ENCODE assay signal across 10 cellular contexts in genomic region chr2:195580156-195580555, GRCh38.
DNase-seq lines count a peak whose midpoint lies in the region; ATAC-seq and TF ChIP-seq lines count a peak whose summit lies in the region.
"Had no signal": no experiment of that assay in that cellular context is flagged by ENCODE, and none has a peak within 500 bp of the region (broad histone marks: within the 10 kb centered on the region; RNA-seq: fewer than 3 reads in every experiment).

No MANE protein-coding gene starts in this region.

- peak; percentile 68 for ATAC-seq in GM18502 (IDR thresholded peaks at IDR 0.05; ENCODE audit: poor library complexity, unreplicated experiment)
- peak; percentile 61 for ATAC-seq in HG02588 (IDR thresholded peaks at IDR 0.05; ENCODE audit: unreplicated experiment)
- peak in 3 of 4 donors; percentile 20 to 49 (median 40) for ATAC-seq in right lobe of liver
- ATAC-seq: body of pancreas had no signal

- intact Hi-C loops in right lobe of liver (cut with DNase I) = loop anchor here in 1 of 2 donors (10.0 kb wide), 1 partner anchor 65 kb away; no protein-coding TSS in a partner anchor

- H3K4me1 ChIP-seq in right lobe of liver = no peaks in the 10 kb centered on the region

- 27% methylated on average over 2 of the region's 2 CpGs for WGBS in right lobe of liver (ENCODE audit: insufficient coverage, low coverage, low lambda C conversion rate, missing lambda C conversion rate)

- H3K27ac ChIP-seq in right lobe of liver = no peak overlapping the region
- H3K27ac ChIP-seq: body of pancreas, suprapubic skin had no signal

- no peaks in the 10 kb centered on the region for H3K27me3 ChIP-seq in right lobe of liver
- H3K27me3 ChIP-seq: body of pancreas, suprapubic skin had no signal

- no peak overlapping the region for H3K4me3 ChIP-seq in right lobe of liver
- H3K4me3 ChIP-seq: body of pancreas, suprapubic skin had no signal

- H3K9me3 ChIP-seq in right lobe of liver = no peaks in the 10 kb centered on the region
- H3K9me3 ChIP-seq: body of pancreas, suprapubic skin had no signal

- TF ChIP-seq CTCF in right lobe of liver (IDR thresholded peaks at IDR 0.05) = no peak

- peak; percentile 94 for DNase-seq in NOMO-1 treated with DMSO at 0.1 percent for 48 hours (lab: John Stamatoyannopoulos, UW; ENCODE audit: unreplicated experiment)
- no peak for DNase-seq in right lobe of liver
- no peak for DNase-seq in NCI-H524 (lab: John Stamatoyannopoulos, UW)
- no peak for DNase-seq in COLO668 (lab: John Stamatoyannopoulos, UW; ENCODE audit: unreplicated experiment)
- DNase-seq in C1 segment of cervical spinal cord (lab: John Stamatoyannopoulos, UW) = no peak
- no peak for DNase-seq in GM19240 (ENCODE audit: insufficient read length, low spot score)
- DNase-seq: body of pancreas had no signal

- H3K36me3 ChIP-seq in right lobe of liver = no peaks in the 10 kb centered on the region
- H3K36me3 ChIP-seq: suprapubic skin had no signal

- no peak for TF ChIP-seq POLR2A in right lobe of liver (IDR thresholded peaks at IDR 0.05)
